ENCODE assay signal across 10 cellular contexts in genomic region chr11:9203715-9204311, GRCh38.
DNase-seq lines count a peak whose midpoint lies in the region; ATAC-seq and TF ChIP-seq lines count a peak whose summit lies in the region.
"Had no signal": no experiment of that assay in that cellular context is flagged by ENCODE, and none has a peak within 500 bp of the region (broad histone marks: within the 10 kb centered on the region; RNA-seq: fewer than 3 reads in every experiment).

No MANE protein-coding gene starts in this region.

- no peaks in the 10 kb centered on the region for H3K27me3 Mint-ChIP-seq in activated naive CD4-positive, alpha-beta T cell treated with anti-CD3 and anti-CD28 coated beads, Interleukin-2, amount 10 ng/mL, durations not matched to agents 7 days and 5 days

- H2BK12ac ChIP-seq in trophoblast cell (ENCODE audit: low read length) = no peak overlapping the region

- no peak overlapping the region for H2BK120ac ChIP-seq in trophoblast cell (ENCODE audit: insufficient read depth, low read length, poor library complexity)

- CTCF ChIA-PET in activated naive CD4-positive, alpha-beta T cell treated with anti-CD3 and anti-CD28 coated beads, Interleukin-2, amount 10 ng/mL, durations not matched to agents 7 days and 5 days (lab: Charles Lee) = interaction anchor here (0.7 to 1.6 kb wide), 5 partner anchors 12 to 302 kb away, joined by 3 to 4 read pairs (median 4); no protein-coding TSS in a partner anchor
- CTCF ChIA-PET in Panc1 (lab: Charles Lee) = interaction anchor here (0.7 kb wide), 1 partner anchor 30 kb away, joined by 3 read pairs; no protein-coding TSS in a partner anchor

- in situ Hi-C loops in Panc1 (cut with HindIII; ENCODE audit: low pct_unique_long_range_greater_than_20kb, low sequenced_read_pairs) = no loop called here

- intact Hi-C loops in Panc1 (cut with micrococcal nuclease; ENCODE audit: unreplicated experiment) (no loop called here), head of caudate nucleus (cut with DNase I) (loop anchor here (10.0 kb wide), 1 partner anchor 61 kb away; the partner anchor contains the start of gene DENND5A)

- H2AK5ac ChIP-seq in trophoblast cell (ENCODE audit: low read length) = no peak overlapping the region

- DNase-seq in activated naive CD4-positive, alpha-beta T cell treated with anti-CD3 and anti-CD28 coated beads, Interleukin-2, amount 10 ng/mL, durations not matched to agents 7 days and 5 days = peak; percentile 35
- DNase-seq in activated naive CD4-positive, alpha-beta T cell treated with Interleukin-2 at 50 U/mL for 16 hours = no peak
- DNase-seq in Panc1 (ENCODE audit: low read depth, low spot score) = no peak
- peak in 37 of 42 donors; percentile 5 to 80 (median 45) for DNase-seq in head of caudate nucleus
- DNase-seq in substantia nigra (lab: John Stamatoyannopoulos, UW) = peak in 28 of 49 donors; percentile 6 to 53 (median 24)
- DNase-seq in trophoblast cell = no peak
- DNase-seq in GOT3 (lab: John Stamatoyannopoulos, UW) = no peak
- DNase-seq in NCI-H1048 (lab: John Stamatoyannopoulos, UW) = no peak
- DNase-seq: NCI-H1694 treated with DMSO at 0.1 percent for 48 hours had no signal

- ATAC-seq in Panc1 = peak; percentile 54; the same call in 1 of the 2 replicates

- no peak overlapping the region for H3K4me3 ChIP-seq in Panc1 (ENCODE audit: low read depth in 2 of 2, low read length in 2 of 2)
- no peak overlapping the region for H3K4me3 ChIP-seq in trophoblast cell (ENCODE audit: low read depth, low read length)
- H3K4me3 ChIP-seq: coronary artery had no signal

- BruUV-seq in Panc1 (replicated peaks; lab: Mats Ljungman, UMichigan) = no TSS peak

- H3K27me3 ChIP-seq in Panc1 (ENCODE audit: control insufficient read depth, insufficient read depth, low read length) (no peaks in the 10 kb centered on the region), trophoblast cell (ENCODE audit: insufficient read depth, low read length) (no peaks in the 10 kb centered on the region)

- no peak overlapping the region for H4K91ac ChIP-seq in trophoblast cell (ENCODE audit: low read depth, low read length)

- no peak overlapping the region for H2AFZ ChIP-seq in trophoblast cell (ENCODE audit: insufficient read depth, low read length, poor library complexity)

- no peaks in the 10 kb centered on the region for H3K79me1 ChIP-seq in trophoblast cell (ENCODE audit: low read length)

- H3K18ac ChIP-seq in trophoblast cell (ENCODE audit: low read length) = no peak overlapping the region

- no peak overlapping the region for H2BK5ac ChIP-seq in trophoblast cell (ENCODE audit: low read depth, low read length, poor library complexity)

- H3K14ac ChIP-seq in trophoblast cell (ENCODE audit: low read length) = no peak overlapping the region

- H3K4me1 ChIP-seq in Panc1 (ENCODE audit: control insufficient read depth, insufficient read depth, low read length) = no peaks in the 10 kb centered on the region
- H3K4me1 ChIP-seq in trophoblast cell (ENCODE audit: control insufficient read depth in 1 of 2, insufficient read depth in 2 of 2, low read length in 2 of 2) = peaks cover 0 to 2% of the 10 kb centered on the region in 2 experiments

- no peak overlapping the region for H4K12ac ChIP-seq in trophoblast cell (ENCODE audit: low read depth, low read length)

- H3K36me3 Mint-ChIP-seq in activated naive CD4-positive, alpha-beta T cell treated with anti-CD3 and anti-CD28 coated beads, Interleukin-2, amount 10 ng/mL, durations not matched to agents 7 days and 5 days = peaks cover 29% of the 10 kb centered on the region

- H3K9me3 ChIP-seq in Panc1 (ENCODE audit: control insufficient read depth, insufficient read depth, low read depth, low read length) = no peaks in the 10 kb centered on the region
- H3K9me3 ChIP-seq in trophoblast cell (ENCODE audit: insufficient read depth, low read depth, low read length) = no peaks in the 10 kb centered on the region

- no peak overlapping the region for H4K8ac ChIP-seq in trophoblast cell (ENCODE audit: low read depth, low read length)

- no peak overlapping the region for H3K4ac ChIP-seq in trophoblast cell (ENCODE audit: low read depth, low read length)

- H3K36me3 ChIP-seq in Panc1 (ENCODE audit: control insufficient read depth, insufficient read depth, low read length) = peaks cover 2% of the 10 kb centered on the region
- H3K36me3 ChIP-seq in trophoblast cell (ENCODE audit: control insufficient read depth in 1 of 2, insufficient read depth in 2 of 2, low read length in 2 of 2) = peaks cover 7 to 11% of the 10 kb centered on the region in 2 experiments

- H3K9ac ChIP-seq in trophoblast cell (ENCODE audit: low read length) = no peak overlapping the region

- WGBS in trophoblast cell (ENCODE audit: extremely low coverage, insufficient coverage, insufficient read length) = no CpG with 5 or more reads among the region's 12 CpGs

- no peak overlapping the region for H3K4me2 ChIP-seq in trophoblast cell (ENCODE audit: low read length)

- POLR2A ChIA-PET in Panc1 (lab: Charles Lee) = interaction anchor here (0.6 kb wide), 1 partner anchor 8 kb away, joined by 3 read pairs; no protein-coding TSS in a partner anchor

- H3K4me3 Mint-ChIP-seq in activated naive CD4-positive, alpha-beta T cell treated with anti-CD3 and anti-CD28 coated beads, Interleukin-2, amount 10 ng/mL, durations not matched to agents 7 days and 5 days = no peak overlapping the region

- no peak overlapping the region for H3K27ac Mint-ChIP-seq in activated naive CD4-positive, alpha-beta T cell treated with anti-CD3 and anti-CD28 coated beads, Interleukin-2, amount 10 ng/mL, durations not matched to agents 7 days and 5 days

- no peaks in the 10 kb centered on the region for H3K79me2 ChIP-seq in trophoblast cell (ENCODE audit: control insufficient read depth, insufficient read depth, low read length, poor library complexity)

- peaks cover 15% of the 10 kb centered on the region for H3K4me1 Mint-ChIP-seq in activated naive CD4-positive, alpha-beta T cell treated with anti-CD3 and anti-CD28 coated beads, Interleukin-2, amount 10 ng/mL, durations not matched to agents 7 days and 5 days

- TF ChIP-seq CTCF in Panc1 (IDR thresholded peaks at IDR 0.05) = no peak

- no peak overlapping the region for H3K23ac ChIP-seq in trophoblast cell (ENCODE audit: low read length)

- H3K9me3 Mint-ChIP-seq in activated naive CD4-positive, alpha-beta T cell treated with anti-CD3 and anti-CD28 coated beads, Interleukin-2, amount 10 ng/mL, durations not matched to agents 7 days and 5 days = no peaks in the 10 kb centered on the region

- no peak overlapping the region for H3K27ac ChIP-seq in Panc1 (ENCODE audit: low read length)
- H3K27ac ChIP-seq in substantia nigra (ENCODE audit: low read depth, low read length, poor library complexity, severe bottlenecking) = peak overlapping the region; percentile 70
- no peak overlapping the region for H3K27ac ChIP-seq in trophoblast cell (ENCODE audit: low read depth, low read length)
- H3K27ac ChIP-seq: coronary artery had no signal

Comparison
In these comparisons a context has a peak if more than half of its experiments do, and no peak if none do; other contexts are left out.
1. DNase-seq: peak in activated naive CD4-positive, alpha-beta T cell treated with anti-CD3 and anti-CD28 coated beads, Interleukin-2, amount 10 ng/mL, durations not matched to agents 7 days and 5 days (single experiment), head of caudate nucleus (37 of 42) and substantia nigra (28 of 49); none in activated naive CD4-positive, alpha-beta T cell treated with Interleukin-2 at 50 U/mL for 16 hours (single experiment), Panc1 (single experiment), trophoblast cell (0 of 2), GOT3 (single experiment) and NCI-H1048 (single experiment).